40 cellular contexts compared by ENCODE assay signal in genomic region chr22:22082229-22082835, GRCh38.
"Had no signal": no experiment of that assay in that cellular context is flagged by ENCODE, and none has a peak within 500 bp of the region (broad histone marks: within the 10 kb centered on the region; RNA-seq: fewer than 3 reads in every experiment).

No MANE protein-coding gene starts in this region.

- H3K4me3 ChIP-seq: adrenal gland, ascending aorta, body of pancreas, breast epithelium, cardiac muscle cell had no signal

- H3K27ac Mint-ChIP-seq: activated naive CD4-positive, alpha-beta T cell treated with anti-CD3 and anti-CD28 coated beads for 36 hours; activated naive CD4-positive, alpha-beta T cell treated with anti-CD3 and anti-CD28 coated beads, Interleukin-2, amount 10 ng/mL, durations not matched to agents 7 days and 5 days; activated naive CD4-positive, alpha-beta T cell treated with anti-CD3 and anti-CD28 coated beads, Interleukin-2, amount 50 U/mL, for 24 hours; activated naive CD4-positive, alpha-beta T cell treated with anti-CD3 and anti-CD28 coated beads, Interleukin-2, amount 50 U/mL, for 72 hours; activated naive CD8-positive, alpha-beta T cell; activated naive CD8-positive, alpha-beta T cell treated with anti-CD3 and anti-CD28 coated beads for 36 hours; activated naive CD8-positive, alpha-beta T cell treated with anti-CD3 and anti-CD28 coated beads, Interleukin-2, amount 10 ng/mL, durations not matched to agents 7 days and 5 days; activated naive CD8-positive, alpha-beta T cell treated with anti-CD3 and anti-CD28 coated beads, Interleukin-2, amount 50 U/mL, for 24 hours; activated T-cell treated with anti-CD3 and anti-CD28 coated beads, Interleukin-2, amount 50 U/mL, for 24 hours; activated T-cell treated with anti-CD3 and anti-CD28 coated beads, Interleukin-2, amount 50 U/mL, for 72 hours; activated T-helper 1 cell treated with anti-CD3 and anti-CD28 coated beads, Interleukin-12 subunit alpha, Interleukin-12 subunit beta, Interleukin-2, Interleukin-4 antibody, amounts not matched to agents 30 ng/mL and 10 ng/mL and 1 ng/mL, durations not matched to agents 14 hours and 24 hours and 36 hours; activated T-helper 17 cell treated with anti-CD3 and anti-CD28 coated beads, Interleukin-2, amount 50 U/mL, for 72 hours; activated T-helper 2 cell treated with anti-CD3 and anti-CD28 coated beads, Interferon-gamma antibody, Interleukin-2, Interleukin-4, amounts not matched to agents 10 μg/mL and 5 μg/mL and 100 μg/mL, durations not matched to agents 14 hours and 24 hours and 36 hours; brain had no signal

- H3K36me3 Mint-ChIP-seq: activated naive CD4-positive, alpha-beta T cell treated with anti-CD3 and anti-CD28 coated beads, Interleukin-2, amount 10 ng/mL, durations not matched to agents 7 days and 5 days; activated naive CD4-positive, alpha-beta T cell treated with anti-CD3 and anti-CD28 coated beads, Interleukin-2, amount 50 U/mL, for 24 hours; activated naive CD4-positive, alpha-beta T cell treated with anti-CD3 and anti-CD28 coated beads, Interleukin-2, amount 50 U/mL, for 72 hours; activated naive CD8-positive, alpha-beta T cell; activated naive CD8-positive, alpha-beta T cell treated with anti-CD3 and anti-CD28 coated beads for 36 hours; activated naive CD8-positive, alpha-beta T cell treated with anti-CD3 and anti-CD28 coated beads, Interleukin-2, amount 10 ng/mL, durations not matched to agents 7 days and 5 days; brain had no signal

- H3K4me1 ChIP-seq: adrenal gland, ascending aorta, body of pancreas, breast epithelium had no signal

- H3K27me3 ChIP-seq: ascending aorta, body of pancreas had no signal

- H3K4me1 Mint-ChIP-seq: activated naive CD4-positive, alpha-beta T cell treated with anti-CD3 and anti-CD28 coated beads, Interleukin-2, amount 10 ng/mL, durations not matched to agents 7 days and 5 days; activated naive CD4-positive, alpha-beta T cell treated with anti-CD3 and anti-CD28 coated beads, Interleukin-2, amount 50 U/mL, for 24 hours; activated naive CD8-positive, alpha-beta T cell treated with anti-CD3 and anti-CD28 coated beads for 36 hours; activated naive CD8-positive, alpha-beta T cell treated with anti-CD3 and anti-CD28 coated beads, Interleukin-2, amount 10 ng/mL, durations not matched to agents 7 days and 5 days; activated naive CD8-positive, alpha-beta T cell treated with anti-CD3 and anti-CD28 coated beads, Interleukin-2, amount 50 U/mL, for 24 hours; activated T-helper 17 cell treated with anti-CD3 and anti-CD28 coated beads, Interleukin-2, amount 50 U/mL, for 72 hours; central memory CD8-positive, alpha-beta T cell had no signal

- H3K4me3 Mint-ChIP-seq: activated naive CD4-positive, alpha-beta T cell treated with anti-CD3 and anti-CD28 coated beads for 36 hours; activated naive CD4-positive, alpha-beta T cell treated with anti-CD3 and anti-CD28 coated beads, Interleukin-2, amount 10 ng/mL, durations not matched to agents 7 days and 5 days; activated naive CD4-positive, alpha-beta T cell treated with anti-CD3 and anti-CD28 coated beads, Interleukin-2, amount 50 U/mL, for 24 hours; activated naive CD8-positive, alpha-beta T cell; activated naive CD8-positive, alpha-beta T cell treated with anti-CD3 and anti-CD28 coated beads for 36 hours; activated naive CD8-positive, alpha-beta T cell treated with anti-CD3 and anti-CD28 coated beads, Interleukin-2, amount 10 ng/mL, durations not matched to agents 7 days and 5 days; activated naive CD8-positive, alpha-beta T cell treated with anti-CD3 and anti-CD28 coated beads, Interleukin-2, amount 50 U/mL, for 24 hours; activated T-cell treated with anti-CD3 and anti-CD28 coated beads, Interleukin-2, amount 50 U/mL, for 24 hours; activated T-cell treated with anti-CD3 and anti-CD28 coated beads, Interleukin-2, amount 50 U/mL, for 4 hours; activated T-cell treated with anti-CD3 and anti-CD28 coated beads, Interleukin-2, amount 50 U/mL, for 72 hours; activated T-helper 1 cell treated with anti-CD3 and anti-CD28 coated beads, Interleukin-12 subunit alpha, Interleukin-12 subunit beta, Interleukin-2, Interleukin-4 antibody, amounts not matched to agents 30 ng/mL and 10 ng/mL and 1 ng/mL, durations not matched to agents 14 hours and 24 hours and 36 hours; activated T-helper 17 cell treated with anti-CD3 and anti-CD28 coated beads, Interleukin-2, amount 50 U/mL, for 72 hours; brain; central memory CD8-positive, alpha-beta T cell had no signal

- DNase-seq: activated effector memory CD4-positive, alpha-beta T cell treated with anti-CD3 and anti-CD28 coated beads, Interleukin-2, amount 50 U/mL, for 16 hours; activated effector memory CD4-positive, alpha-beta T cell treated with Interleukin-2 at 50 U/mL for 16 hours; activated gamma-delta T cell; activated gamma-delta T cell treated with Interleukin-2 at 50 U/mL for 16 hours; activated naive CD4-positive, alpha-beta T cell; activated naive CD4-positive, alpha-beta T cell treated with anti-CD3 and anti-CD28 coated beads for 36 hours; activated naive CD4-positive, alpha-beta T cell treated with anti-CD3 and anti-CD28 coated beads, Interleukin-2, amount 10 ng/mL, durations not matched to agents 7 days and 5 days; activated naive CD4-positive, alpha-beta T cell treated with anti-CD3 and anti-CD28 coated beads, Interleukin-2, amount 50 U/mL, for 16 hours; activated naive CD4-positive, alpha-beta T cell treated with Interleukin-2 at 50 U/mL for 16 hours; activated naive CD8-positive, alpha-beta T cell treated with anti-CD3 and anti-CD28 coated beads for 36 hours; activated naive CD8-positive, alpha-beta T cell treated with anti-CD3 and anti-CD28 coated beads, Interleukin-2, amount 10 ng/mL, durations not matched to agents 7 days and 5 days; activated naive CD8-positive, alpha-beta T cell treated with anti-CD3 and anti-CD28 coated beads, Interleukin-2, amount 50 U/mL, for 24 hours; activated T-cell treated with anti-CD3 and anti-CD28 coated beads, Interleukin-2, amount 50 U/mL, for 1 hour; activated T-cell treated with anti-CD3 and anti-CD28 coated beads, Interleukin-2, amount 50 U/mL, for 24 hours; activated T-cell treated with anti-CD3 and anti-CD28 coated beads, Interleukin-2, amount 50 U/mL, for 4 hours; activated T-cell treated with anti-CD3 and anti-CD28 coated beads, Interleukin-2, amount 50 U/mL, for 48 hours; activated T-cell treated with anti-CD3 and anti-CD28 coated beads, Interleukin-2, amount 50 U/mL, for 72 hours; adrenal gland; amniotic stem cell; amygdala; anterior cingulate cortex; aorta; body of pancreas; brain microvascular endothelial cell; caudate nucleus; central memory CD4-positive, alpha-beta T cell; cerebellar nuclear complex had no signal

- FAIRE-seq: astrocyte, bronchial epithelial cell had no signal

- ATAC-seq: activated naive CD4-positive, alpha-beta T cell treated with anti-CD3 and anti-CD28 coated beads, Interleukin-2, amount 50 U/mL, for 72 hours; activated naive CD8-positive, alpha-beta T cell treated with anti-CD3 and anti-CD28 coated beads, Interleukin-2, amount 50 U/mL, for 24 hours; activated T-cell treated with anti-CD3 and anti-CD28 coated beads, Interleukin-2, amount 50 U/mL, for 4 hours; activated T-cell treated with anti-CD3 and anti-CD28 coated beads, Interleukin-2, amount 50 U/mL, for 72 hours; activated T-helper 17 cell treated with anti-CD3 and anti-CD28 coated beads, Interleukin-2, amount 50 U/mL, for 72 hours; body of pancreas had no signal

- H3K9me3 ChIP-seq: adrenal gland, ascending aorta, body of pancreas, breast epithelium had no signal

- H3K9me3 Mint-ChIP-seq: activated naive CD4-positive, alpha-beta T cell treated with anti-CD3 and anti-CD28 coated beads for 36 hours; activated naive CD4-positive, alpha-beta T cell treated with anti-CD3 and anti-CD28 coated beads, Interleukin-2, amount 10 ng/mL, durations not matched to agents 7 days and 5 days; activated naive CD4-positive, alpha-beta T cell treated with anti-CD3 and anti-CD28 coated beads, Interleukin-2, amount 50 U/mL, for 24 hours; activated naive CD4-positive, alpha-beta T cell treated with anti-CD3 and anti-CD28 coated beads, Interleukin-2, amount 50 U/mL, for 72 hours; activated naive CD8-positive, alpha-beta T cell treated with anti-CD3 and anti-CD28 coated beads for 36 hours; activated naive CD8-positive, alpha-beta T cell treated with anti-CD3 and anti-CD28 coated beads, Interleukin-2, amount 10 ng/mL, durations not matched to agents 7 days and 5 days; activated naive CD8-positive, alpha-beta T cell treated with anti-CD3 and anti-CD28 coated beads, Interleukin-2, amount 50 U/mL, for 24 hours; activated T-cell treated with anti-CD3 and anti-CD28 coated beads, Interleukin-2, amount 50 U/mL, for 24 hours; activated T-cell treated with anti-CD3 and anti-CD28 coated beads, Interleukin-2, amount 50 U/mL, for 4 hours; activated T-cell treated with anti-CD3 and anti-CD28 coated beads, Interleukin-2, amount 50 U/mL, for 72 hours; activated T-helper 1 cell treated with anti-CD3 and anti-CD28 coated beads, Interleukin-12 subunit alpha, Interleukin-12 subunit beta, Interleukin-2, Interleukin-4 antibody, amounts not matched to agents 30 ng/mL and 10 ng/mL and 1 ng/mL, durations not matched to agents 14 hours and 24 hours and 36 hours; activated T-helper 17 cell treated with anti-CD3 and anti-CD28 coated beads, Interleukin-2, amount 50 U/mL, for 72 hours; activated T-helper 2 cell treated with anti-CD3 and anti-CD28 coated beads, Interferon-gamma antibody, Interleukin-2, Interleukin-4, amounts not matched to agents 10 μg/mL and 5 μg/mL and 100 μg/mL, durations not matched to agents 14 hours and 24 hours and 36 hours; brain; central memory CD8-positive, alpha-beta T cell had no signal

- H3K36me3 ChIP-seq: adrenal gland, ascending aorta, brain microvascular endothelial cell, breast epithelium, cardiac muscle cell had no signal

- H3K27ac ChIP-seq: adrenal gland, ascending aorta, body of pancreas, brain microvascular endothelial cell, breast epithelium, cardiac muscle cell had no signal
